Comparison of ENCODE assay signal across 7 cellular contexts in genomic region chr3:47380026-47380600, GRCh38. TPM values are rescaled to one million over a fixed set of nuclear protein-coding genes. Genes with fewer than 3 reads are reported as not detected.
DNase-seq lines count a peak whose midpoint lies in the region; ATAC-seq and TF ChIP-seq lines count a peak whose summit lies in the region.

No MANE protein-coding gene starts in this region.

- H3K27me3 ChIP-seq in GM23248 (replicated peaks; ENCODE audit: insufficient read depth) (no peaks in the 10 kb centered on the region), Peyer's patch (no peaks in the 10 kb centered on the region), esophagus squamous epithelium (no peaks in the 10 kb centered on the region), prostate gland (replicated peaks; ENCODE audit: insufficient read depth) (no peaks in the 10 kb centered on the region)

- TF ChIP-seq POLR2A in Peyer's patch (IDR thresholded peaks at IDR 0.05) (peak; percentile 67 to 89), esophagus squamous epithelium (IDR thresholded peaks at IDR 0.05) (peak in 1 of 4 donors; percentile 85), prostate gland (IDR thresholded peaks at IDR 0.05) (no peak)

- no peak for ATAC-seq in HG03095 (IDR thresholded peaks at IDR 0.05; ENCODE audit: unreplicated experiment)

- H3K9me3 ChIP-seq in GM23248 (ENCODE audit: low read depth) (no peaks in the 10 kb centered on the region), Peyer's patch (no peaks in the 10 kb centered on the region), esophagus squamous epithelium (no peaks in the 10 kb centered on the region), prostate gland (no peaks in the 10 kb centered on the region)

- in situ Hi-C loops in GM23248 (cut with MboI) = no loop called here

- H3K9me2 ChIP-seq in GM23248 (ENCODE audit: insufficient read depth) = no peaks in the 10 kb centered on the region

- peak overlapping the region; percentile 97 for H3K9ac ChIP-seq in GM23248

- no peaks in the 10 kb centered on the region; the same call in 1 of the 2 replicates for H4K20me1 ChIP-seq in GM23248 (ENCODE audit: insufficient read depth)

- peaks cover 12% of the 10 kb centered on the region; the same call in 1 of the 2 replicates for H3K4me1 ChIP-seq in GM23248 (ENCODE audit: insufficient read depth)
- H3K4me1 ChIP-seq in Peyer's patch = peaks cover 0 to 21% (median 5%) of the 10 kb centered on the region in 4 donors
- H3K4me1 ChIP-seq in esophagus squamous epithelium = peaks cover 13 to 52% (median 21%) of the 10 kb centered on the region in 3 donors
- peaks cover 5% of the 10 kb centered on the region for H3K4me1 ChIP-seq in prostate gland (replicated peaks)

- intact Hi-C loops in esophagus squamous epithelium (cut with DNase I) (no loop called here), prostate gland (cut with DNase I) (no loop called here)

- DNase-seq in GM23248 (no peak), Peyer's patch (no peak), esophagus squamous epithelium (lab: John Stamatoyannopoulos, UW) (no peak), prostate gland (ENCODE audit: low spot score) (no peak), SKM-1 (lab: John Stamatoyannopoulos, UW; ENCODE audit: unreplicated experiment) (no peak)
- DNase-seq in stimulated activated naive CD4-positive, alpha-beta T cell treated with Interleukin-2 at 50 U/mL for 16 hours (lab: John Stamatoyannopoulos, UW) = no peak

- peak overlapping the region; percentile 96 for H3K27ac ChIP-seq in GM23248
- peak overlapping the region; percentile 87 to 99 (median 92) for H3K27ac ChIP-seq in Peyer's patch
- H3K27ac ChIP-seq in esophagus squamous epithelium = peak overlapping the region; percentile 94 to 99 (median 98)
- H3K27ac ChIP-seq in prostate gland = peak overlapping the region; percentile 93 to 94

- H2AFZ ChIP-seq in GM23248 = peak overlapping the region; percentile 79

- H3K79me2 ChIP-seq in GM23248 (ENCODE audit: insufficient read depth) = peaks cover 53% of the 10 kb centered on the region

- peak overlapping the region; percentile 99 for H3K4me2 ChIP-seq in GM23248 (ENCODE audit: unreplicated experiment)

- 11 to 12% methylated on average over 23 of the region's 23 CpGs for WGBS in GM23248 (ENCODE audit: low coverage in 1 of 2, low lambda C conversion rate in 2 of 2, missing lambda C conversion rate in 2 of 2), 2 experiments
- 10 to 15% methylated on average over 19 to 23 of the region's 23 CpGs for WGBS in esophagus squamous epithelium, 2 donors
- WGBS in prostate gland = 10% methylated on average over 23 of the region's 23 CpGs

- TF ChIP-seq CTCF in Peyer's patch (IDR thresholded peaks at IDR 0.05) (peak in 3 of 6 experiments; percentile 16 to 24 (median 20)), esophagus squamous epithelium (IDR thresholded peaks at IDR 0.05) (peak in 2 of 6 experiments; percentile 16 to 22), prostate gland (IDR thresholded peaks at IDR 0.05) (no peak)

- peaks cover 5% of the 10 kb centered on the region; the same call in 1 of the 2 replicates for H3F3A ChIP-seq in GM23248 (ENCODE audit: insufficient read depth)

- H3K4me3 ChIP-seq in GM23248 (peak overlapping the region; percentile 85), Peyer's patch (peak overlapping the region; percentile 74 to 89 (median 88)), esophagus squamous epithelium (peak overlapping the region; percentile 64 to 100 (median 85)), prostate gland (peak overlapping the region; percentile 94 to 98)

- H3K36me3 ChIP-seq in GM23248 (ENCODE audit: low read depth) = no peaks in the 10 kb centered on the region
- no peaks in the 10 kb centered on the region for H3K36me3 ChIP-seq in Peyer's patch
- peaks cover 0 to 9% (median 0%) of the 10 kb centered on the region in 3 donors for H3K36me3 ChIP-seq in esophagus squamous epithelium
- H3K36me3 ChIP-seq in prostate gland = no peaks in the 10 kb centered on the region

RNA-seq across cellular contexts. Expression of gene PTPN23, which starts 0.7 kb away (rescaled TPM):
- 9.0 and 10.9 TPM in 2 replicates for total RNA-seq in GM23248 (2014; rRNA removed; shearing (Covaris generic))
- polyA plus RNA-seq in GM23248 (2016; fragmentation: Nextera tagmentation; extraction: Ambion mirVana) = 12.0 and 14.3 TPM in 2 replicates
- total RNA-seq in Peyer's patch (100 to 1,000 TPM in 1 of 4 donors, 10 to 100 TPM in 3; 52.4 to 284 (median 80.8) TPM), esophagus squamous epithelium (100 to 1,000 TPM in 1 of 4 donors, 10 to 100 TPM in 3; 10.5 to 134 (median 24.4) TPM), prostate gland (10 to 100 TPM; 31.7 to 47.4 TPM)
